ENCODE assay signal across 9 cellular contexts in genomic region chr12:32548691-32549412, GRCh38.
DNase-seq lines count a peak whose midpoint lies in the region; ATAC-seq and TF ChIP-seq lines count a peak whose summit lies in the region.
"Had no signal": no experiment of that assay in that cellular context is flagged by ENCODE, and none has a peak within 500 bp of the region (broad histone marks: within the 10 kb centered on the region; RNA-seq: fewer than 3 reads in every experiment).

No MANE protein-coding gene starts in this region.

- no peaks in the 10 kb centered on the region for H3K9me2 ChIP-seq in GM23248 (ENCODE audit: insufficient read depth)
- no peaks in the 10 kb centered on the region for H3K9me2 ChIP-seq in Karpas-422 (replicated peaks; ENCODE audit: insufficient read depth, low read length)

- H4K20me1 ChIP-seq in GM23248 (ENCODE audit: insufficient read depth) = no peaks in the 10 kb centered on the region
- no peaks in the 10 kb centered on the region for H4K20me1 ChIP-seq in Karpas-422 (ENCODE audit: insufficient read depth, low read depth, low read length)

- WGBS in GM23248 (ENCODE audit: low coverage in 1 of 2, low lambda C conversion rate in 2 of 2, missing lambda C conversion rate in 2 of 2), 2 experiments = 19% methylated on average over 8 of the region's 8 CpGs
- WGBS in stomach, 5 donors = 17 to 29% (median 20%) methylated on average over 8 of the region's 8 CpGs
- 9 to 16% methylated on average over 8 of the region's 8 CpGs for WGBS in lower leg skin, 2 donors

- H3K9me3 ChIP-seq in GM23248 (ENCODE audit: low read depth) (no peaks in the 10 kb centered on the region), stomach (no peaks in the 10 kb centered on the region), Karpas-422 (ENCODE audit: low read length) (no peaks in the 10 kb centered on the region)

- H3K27ac ChIP-seq in GM23248 (peak overlapping the region; percentile 2), caudate nucleus (ENCODE audit: low read depth, low read length) (peak overlapping the region; percentile 72), layer of hippocampus (ENCODE audit: low read depth, low read length) (peak overlapping the region; percentile 78), stomach (peak overlapping the region; percentile 60 to 74 (median 68)), Karpas-422 (ENCODE audit: low read length) (no peak overlapping the region)

- intact Hi-C loops in stomach (cut with DNase I; ENCODE audit: low total_unique reads) = no loop called here
- intact Hi-C loops in lower leg skin (cut with DNase I; ENCODE audit: low total_unique reads) = no loop called here

- no peak for TF ChIP-seq EP300 in stomach (IDR thresholded peaks at IDR 0.05)

- H3K27me3 ChIP-seq in GM23248 (replicated peaks; ENCODE audit: insufficient read depth) (no peaks in the 10 kb centered on the region), layer of hippocampus (ENCODE audit: control insufficient read depth, insufficient read depth, low read length) (no peaks in the 10 kb centered on the region), stomach (no peaks in the 10 kb centered on the region), Karpas-422 (ENCODE audit: low read length) (no peaks in the 10 kb centered on the region)

- H3K79me2 ChIP-seq in GM23248 (ENCODE audit: insufficient read depth) (0 out of 2 replicates have a peak, but pooled peaks cover 10% of the 10 kb centered on the region), Karpas-422 (ENCODE audit: low read length) (no peaks in the 10 kb centered on the region)

- peak overlapping the region; percentile 25; the same call in 1 of the 2 replicates for H3K9ac ChIP-seq in GM23248
- H3K9ac ChIP-seq in Karpas-422 (ENCODE audit: low read length) = no peak overlapping the region

- H3F3A ChIP-seq in GM23248 (ENCODE audit: insufficient read depth) = peaks cover 22% of the 10 kb centered on the region

- TF ChIP-seq POLR2A in stomach (IDR thresholded peaks at IDR 0.05) (no peak), lower leg skin (IDR thresholded peaks at IDR 0.05) (no peak)

- H3K36me3 ChIP-seq in GM23248 (ENCODE audit: low read depth) (no peaks in the 10 kb centered on the region), stomach (no peaks in the 10 kb centered on the region), Karpas-422 (ENCODE audit: insufficient read depth, low read length) (no peaks in the 10 kb centered on the region)

- no peak for ATAC-seq in GM21526 (IDR thresholded peaks at IDR 0.05; ENCODE audit: low FRiP score, unreplicated experiment)

- H3K4me2 ChIP-seq in GM23248 (ENCODE audit: unreplicated experiment) (peak overlapping the region; percentile 37), Karpas-422 (ENCODE audit: low read depth, low read length, poor library complexity, severe bottlenecking) (no peak overlapping the region)

- DNase-seq in GM23248 (peak; percentile 71), caudate nucleus (lab: John Stamatoyannopoulos, UW) (peak in 6 of 61 donors; percentile 11 to 27 (median 18)), stomach (peak; percentile 60), Karpas-422 (no peak), lower leg skin (ENCODE audit: low spot score in 2 of 2) (no peak)
- no peak for DNase-seq in activated CD4-positive, alpha-beta T cell treated with anti-CD3 and anti-CD28 coated beads for 4 hours
- DNase-seq: DND-41 had no signal

- TF ChIP-seq CTCF in stomach (IDR thresholded peaks at IDR 0.05) = no peak
- no peak for TF ChIP-seq CTCF in lower leg skin (IDR thresholded peaks at IDR 0.05)

- no peak overlapping the region; the same call in 1 of the 2 replicates for H3K4me3 ChIP-seq in GM23248
- peak overlapping the region in 1 of 4 donors; percentile 1 for H3K4me3 ChIP-seq in stomach
- H3K4me3 ChIP-seq in Karpas-422 (ENCODE audit: low read length) = no peak overlapping the region
- no peak overlapping the region for H3K4me3 ChIP-seq in lower leg skin (ENCODE audit: low read depth, poor library complexity, severe bottlenecking)

- H2AFZ ChIP-seq in GM23248 (peak overlapping the region; percentile 66), Karpas-422 (ENCODE audit: low read length) (no peak overlapping the region)

- in situ Hi-C loops in GM23248 (cut with MboI) = no loop called here

- H3K4me1 ChIP-seq in GM23248 (ENCODE audit: insufficient read depth) (peaks cover 24% of the 10 kb centered on the region), stomach (peaks cover 40 to 76% (median 56%) of the 10 kb centered on the region in 4 donors), Karpas-422 (ENCODE audit: low read length) (no peaks in the 10 kb centered on the region)

Comparison
In these comparisons a context has a peak if more than half of its experiments do, and no peak if none do; other contexts are left out.
1. DNase-seq: peak in GM23248 (single experiment) and stomach (single experiment); none in activated CD4-positive, alpha-beta T cell treated with anti-CD3 and anti-CD28 coated beads for 4 hours (0 of 2), Karpas-422 (single experiment) and lower leg skin (0 of 2).